ENCODE assay signal across 8 cellular contexts in the genomic region with DNA sequence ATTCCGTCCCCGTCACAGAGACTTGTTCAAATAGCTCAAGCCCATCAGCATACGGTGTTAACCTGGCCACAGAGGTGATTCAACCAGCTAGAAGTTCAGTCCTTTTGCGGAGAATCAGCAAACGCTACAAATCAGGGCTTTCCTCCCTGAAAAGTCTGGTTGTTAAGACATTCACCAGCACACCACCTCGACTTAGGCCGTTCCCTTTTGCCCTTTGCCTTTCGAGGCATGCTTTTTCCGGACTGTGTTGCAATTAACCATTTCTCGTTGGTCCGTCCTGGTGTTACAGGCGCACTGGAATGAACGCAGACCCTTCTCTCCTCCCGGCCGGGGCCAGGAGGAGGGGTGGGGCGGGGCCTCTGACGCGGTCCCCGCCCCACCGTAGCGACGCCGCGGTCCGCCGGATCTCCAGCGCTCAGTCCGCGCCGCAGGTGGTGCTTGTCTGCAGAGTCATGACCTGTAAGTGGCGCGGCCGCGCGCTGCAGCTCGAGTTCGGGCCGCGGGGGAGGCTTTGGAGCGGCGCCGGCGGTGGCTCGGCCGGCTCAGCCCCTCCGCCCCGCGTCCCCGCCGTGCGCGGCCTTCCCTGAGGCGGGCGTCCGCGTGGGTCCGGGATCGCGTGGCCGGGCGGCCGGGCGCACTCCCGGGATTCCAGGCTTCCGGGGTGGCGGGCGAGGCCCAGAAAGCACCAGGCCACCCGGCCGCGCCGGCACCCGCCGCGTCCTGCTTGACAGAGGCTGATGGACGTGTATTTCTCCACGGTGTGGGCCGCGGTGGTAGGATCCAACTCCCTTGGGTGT. TPM values are rescaled to one million over a fixed set of nuclear protein-coding genes. Genes with fewer than 3 reads are reported as not detected.
A peak's percentile ranks its signal among the peaks of the same experiment; 100 is the strongest.
DNase-seq lines count a peak whose midpoint lies in the region; ATAC-seq and TF ChIP-seq lines count a peak whose summit lies in the region.

A gene with protein sequence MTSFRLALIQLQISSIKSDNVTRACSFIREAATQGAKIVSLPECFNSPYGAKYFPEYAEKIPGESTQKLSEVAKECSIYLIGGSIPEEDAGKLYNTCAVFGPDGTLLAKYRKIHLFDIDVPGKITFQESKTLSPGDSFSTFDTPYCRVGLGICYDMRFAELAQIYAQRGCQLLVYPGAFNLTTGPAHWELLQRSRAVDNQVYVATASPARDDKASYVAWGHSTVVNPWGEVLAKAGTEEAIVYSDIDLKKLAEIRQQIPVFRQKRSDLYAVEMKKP (plus strand): TSS at position 418 of the 797 bp plus-strand sequence. CDS start 35 bp downstream, at position 453.

- H3K9me3 ChIP-seq in parathyroid adenoma (ENCODE audit: control insufficient read depth, low read length): no peaks in the 10 kb centered on the region
- no peaks in the 10 kb centered on the region for H3K9me3 ChIP-seq in tibial artery

- peak; percentile 97 for ATAC-seq in HG02588 (IDR thresholded peaks at IDR 0.05; ENCODE audit: unreplicated experiment)
- peak; percentile 99 for ATAC-seq in Right ventricle myocardium superior (ENCODE audit: poor library complexity)

- H3K4me1 ChIP-seq in parathyroid adenoma (peaks cover 9% of the 10 kb centered on the region), tibial artery (peaks cover 0 to 18% (median 10%) of the 10 kb centered on the region in 4 donors)

- H3K36me3 ChIP-seq in parathyroid adenoma (ENCODE audit: control insufficient read depth, insufficient read depth, low read length): no peaks in the 10 kb centered on the region
- peaks cover 0 to 6% (median 0%) of the 10 kb centered on the region in 3 donors for H3K36me3 ChIP-seq in tibial artery

- H2AFZ ChIP-seq in parathyroid adenoma: peak within 1 kb of the TSS; percentile 84

- intact Hi-C loops in Right ventricle myocardium superior (cut with DNase I) (no loop called here), tibial artery (cut with DNase I; ENCODE audit: low total_unique reads) (loop anchor here (5.0 kb wide), 1 partner anchor 58 kb away; no protein-coding TSS in a partner anchor)

- peak; percentile 75 for TF ChIP-seq POLR2A in GM10847 (IDR thresholded peaks at IDR 0.05; ENCODE audit: extremely low read depth, insufficient read length)

- TF ChIP-seq CTCF in parathyroid adenoma (IDR thresholded peaks at IDR 0.05): no peak
- no peak for TF ChIP-seq CTCF in tibial artery (IDR thresholded peaks at IDR 0.05)

- H3K27ac ChIP-seq in parathyroid adenoma (peak within 1 kb of the TSS; percentile 68), tibial artery (peak within 1 kb of the TSS; percentile 79 to 81)

- DNase-seq in NCI-H1092 (lab: John Stamatoyannopoulos, UW) (peak; percentile 76), SW 1271 (lab: John Stamatoyannopoulos, UW) (peak; percentile 34 to 76), Right ventricle myocardium superior (peak; percentile 92), tibial artery (peak; percentile 79 to 88)
- peak; percentile 51 for DNase-seq in activated naive CD8-positive, alpha-beta T cell treated with anti-CD3 and anti-CD28 coated beads, Interleukin-2, amount 50 U/mL, for 16 hours (ENCODE audit: low read depth, low spot score)

- no peaks in the 10 kb centered on the region for H3K27me3 ChIP-seq in parathyroid adenoma (ENCODE audit: control insufficient read depth, insufficient read depth, low read length)
- no peaks in the 10 kb centered on the region for H3K27me3 ChIP-seq in tibial artery

- no peak within 1 kb of the TSS for H3K9ac ChIP-seq in parathyroid adenoma

- H3K79me2 ChIP-seq in parathyroid adenoma: no peaks in the 10 kb centered on the region

- H3K4me2 ChIP-seq in parathyroid adenoma (ENCODE audit: low read length): peak within 1 kb of the TSS; percentile 77

- H3K4me3 ChIP-seq in parathyroid adenoma (ENCODE audit: low read depth, low read length) (peak within 1 kb of the TSS; percentile 62), tibial artery (peak within 1 kb of the TSS; percentile 67 to 70)

RNA-seq across cellular contexts. Expression of the gene that starts here (rescaled TPM):
- total RNA-seq in Right ventricle myocardium superior: 60.4 TPM

Comparison
In these comparisons a context has a peak if more than half of its experiments do, and no peak if none do; other contexts are left out.
1. Peak in every context shown above with its lines: DNase-seq, ATAC-seq, H3K4me3 ChIP-seq and H3K27ac ChIP-seq.